ENCODE assay signal across 27 cellular contexts in genomic region chr20:16411361-16411760, GRCh38.
"Had no signal": no experiment of that assay in that cellular context is flagged by ENCODE, and none has a peak within 500 bp of the region (broad histone marks: within the 10 kb centered on the region; RNA-seq: fewer than 3 reads in every experiment).

No MANE protein-coding gene starts in this region.

- H3K36me3 Mint-ChIP-seq: stimulated activated effector memory CD8-positive, alpha-beta T cell treated with anti-CD3 and anti-CD28 coated beads, Interleukin-12 subunit alpha, Interleukin-12 subunit beta, amount 100 ng/mL, for 72 hours had no signal

- H3K4me3 ChIP-seq: neural progenitor cell, ovary, psoas muscle, right lobe of liver, sigmoid colon, stomach, thoracic aorta, thyroid gland, tibial nerve, upper lobe of left lung, vagina had no signal

- H3K4me1 ChIP-seq: neural progenitor cell, psoas muscle, right lobe of liver, sigmoid colon, stomach, tibial nerve, upper lobe of left lung, vagina had no signal

- H3K27ac Mint-ChIP-seq: nephron; neural progenitor cell; progenitor cell of endocrine pancreas; stimulated activated effector memory CD8-positive, alpha-beta T cell treated with anti-CD3 and anti-CD28 coated beads, Interleukin-12 subunit alpha, Interleukin-12 subunit beta, amount 100 ng/mL, for 72 hours; stimulated activated naive B cell treated with anti-CD40 and anti-IgM and Interleukin-4, amounts not matched to agents 10 μg/mL and 1 μg/mL and 100 μg/mL, for 72 hours; stimulated activated naive CD8-positive, alpha-beta T cell treated with anti-CD3 and anti-CD28 coated beads, Interleukin-15, Interleukin-2, amounts not matched to agents 100 ng/mL and 50 ng/mL, for 24 hours had no signal

- H3K4me1 Mint-ChIP-seq: nephron; neural progenitor cell; stimulated activated effector memory CD8-positive, alpha-beta T cell treated with anti-CD3 and anti-CD28 coated beads, Interleukin-12 subunit alpha, Interleukin-12 subunit beta, amount 100 ng/mL, for 72 hours had no signal

- ATAC-seq: psoas muscle; right cardiac atrium; right lobe of liver; stimulated activated effector memory CD8-positive, alpha-beta T cell treated with anti-CD3 and anti-CD28 coated beads, Interleukin-12 subunit alpha, Interleukin-12 subunit beta, amount 100 ng/mL, for 72 hours; stimulated activated naive B cell treated with anti-CD40 and anti-IgM and Interleukin-4, amounts not matched to agents 10 μg/mL and 1 μg/mL and 100 μg/mL, for 72 hours had no signal

- H3K4me2 ChIP-seq: neural progenitor cell had no signal

- DNase-seq: occipital lobe; ovary; posterior cingulate gyrus; psoas muscle; right cardiac atrium; right lobe of liver; sigmoid colon; small intestine; stimulated activated CD4-positive, alpha-beta T cell treated with anti-CD3 and anti-CD28 coated beads, Interleukin-15, amount 100 ng/mL, for 24 hours; stimulated activated CD4-positive, alpha-beta T cell treated with anti-CD3 and anti-CD28 coated beads, Interleukin-2, amount 100 ng/mL, for 24 hours; stimulated activated CD4-positive, alpha-beta T cell treated with anti-CD3 and anti-CD28 coated beads, Interleukin-2, amount 100 ng/mL, for 48 hours; stimulated activated CD4-positive, alpha-beta T cell treated with anti-CD3 and anti-CD28 coated beads, Interleukin-4, amount 100 ng/mL, for 24 hours; stimulated activated naive B cell treated with anti-CD40 and anti-IgM and Interleukin-4, amounts not matched to agents 10 μg/mL and 1 μg/mL and 100 μg/mL, for 72 hours; stimulated activated naive CD4-positive, alpha-beta T cell treated with Interleukin-2 at 50 U/mL for 16 hours; stomach; thyroid gland; trophoblast cell; upper lobe of left lung had no signal

- H3K27ac ChIP-seq: neural progenitor cell, ovary, psoas muscle, right lobe of liver, sigmoid colon, stomach, thoracic aorta, thyroid gland, tibial nerve, upper lobe of left lung, vagina had no signal

- H3K27me3 Mint-ChIP-seq: progenitor cell of endocrine pancreas; stimulated activated naive B cell treated with anti-CD40 and anti-IgM and Interleukin-4, amounts not matched to agents 10 μg/mL and 1 μg/mL and 100 μg/mL, for 72 hours; stimulated activated naive CD8-positive, alpha-beta T cell treated with anti-CD3 and anti-CD28 coated beads, Interleukin-15, Interleukin-2, amounts not matched to agents 100 ng/mL and 50 ng/mL, for 24 hours had no signal

- FAIRE-seq: small intestine, urothelium cell line had no signal

- H3K4me3 Mint-ChIP-seq: nephron; neural progenitor cell; stimulated activated effector memory CD8-positive, alpha-beta T cell treated with anti-CD3 and anti-CD28 coated beads, Interleukin-12 subunit alpha, Interleukin-12 subunit beta, amount 100 ng/mL, for 72 hours; stimulated activated naive B cell treated with anti-CD40 and anti-IgM and Interleukin-4, amounts not matched to agents 10 μg/mL and 1 μg/mL and 100 μg/mL, for 72 hours; stimulated activated naive CD8-positive, alpha-beta T cell treated with anti-CD3 and anti-CD28 coated beads, Interleukin-15, Interleukin-2, amounts not matched to agents 100 ng/mL and 50 ng/mL, for 24 hours had no signal

- H3K9me3 ChIP-seq: psoas muscle, right lobe of liver, thyroid gland had no signal
